ENCODE assay signal across 35 cellular contexts in the genomic region with DNA sequence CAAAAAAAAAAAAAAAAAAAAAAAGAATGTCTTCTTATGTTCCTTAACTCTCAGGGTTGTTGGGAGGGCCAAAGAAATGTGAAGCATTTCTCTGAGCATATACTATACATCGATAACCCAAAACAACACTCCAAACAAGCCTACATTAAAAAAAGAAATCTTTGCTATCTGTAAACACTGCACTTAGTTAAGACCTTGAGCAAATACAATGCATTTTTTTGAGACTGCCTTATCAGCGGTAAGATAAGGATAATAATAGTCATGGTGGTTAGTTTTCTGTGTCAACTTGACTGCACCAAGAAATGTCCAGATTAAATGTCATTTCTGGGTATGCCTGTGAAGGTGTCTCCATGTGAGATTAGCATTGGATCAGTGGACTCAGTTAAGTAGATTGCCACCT.
"Had no signal": no experiment of that assay in that cellular context is flagged by ENCODE, and none has a peak within 500 bp of the region (broad histone marks: within the 10 kb centered on the region; RNA-seq: fewer than 3 reads in every experiment).

No MANE protein-coding gene starts in this region.

- H3K4me1 ChIP-seq: adrenal gland, body of pancreas, breast epithelium had no signal

- H3K9me3 Mint-ChIP-seq: activated CD4-positive, alpha-beta T cell treated with anti-CD3 and anti-CD28 coated beads, Interleukin-2, amount 10 ng/mL, durations not matched to agents 24 days and 14 days; activated naive CD8-positive, alpha-beta T cell treated with anti-CD3 and anti-CD28 coated beads for 36 hours; activated T-cell treated with anti-CD3 and anti-CD28 coated beads, Interleukin-2, amount 50 U/mL, for 4 hours; activated T-cell treated with anti-CD3 and anti-CD28 coated beads, Interleukin-2, amount 50 U/mL, for 72 hours; activated T-helper 17 cell treated with anti-CD3 and anti-CD28 coated beads, Interleukin-2, amount 50 U/mL, for 72 hours; T-helper 1 cell treated with Interleukin-12 subunit alpha and Interleukin-12 subunit beta and Interleukin-4 antibody, amounts not matched to agents 30 μg/mL and 1 μg/mL, for 36 hours had no signal

- H3K36me3 Mint-ChIP-seq: activated CD4-positive, alpha-beta memory T cell treated with anti-CD3 and anti-CD28 coated beads for 36 hours; activated naive CD4-positive, alpha-beta T cell treated with anti-CD3 and anti-CD28 coated beads, Interleukin-2, amount 50 U/mL, for 72 hours had no signal

- H3K27ac Mint-ChIP-seq: activated B cell treated with CpG ODN at 0.5 μM for 24 hours; activated CD4-positive, alpha-beta memory T cell treated with anti-CD3 and anti-CD28 coated beads for 36 hours; activated CD4-positive, alpha-beta T cell treated with anti-CD3 and anti-CD28 coated beads, Interleukin-2, amount 10 ng/mL, durations not matched to agents 24 days and 14 days; activated CD8-positive, alpha-beta T cell treated with anti-CD3 and anti-CD28 coated beads for 36 hours; activated naive CD4-positive, alpha-beta T cell treated with anti-CD3 and anti-CD28 coated beads for 36 hours; activated naive CD4-positive, alpha-beta T cell treated with anti-CD3 and anti-CD28 coated beads, Interleukin-2, amount 50 U/mL, for 72 hours; activated naive CD8-positive, alpha-beta T cell treated with anti-CD3 and anti-CD28 coated beads for 36 hours; activated T-cell treated with anti-CD3 and anti-CD28 coated beads, Interleukin-2, amount 50 U/mL, for 72 hours; activated T-helper 1 cell treated with anti-CD3 and anti-CD28 coated beads, Interleukin-12 subunit alpha, Interleukin-12 subunit beta, Interleukin-2, Interleukin-4 antibody, amounts not matched to agents 30 ng/mL and 10 ng/mL and 1 ng/mL, durations not matched to agents 14 hours and 24 hours and 36 hours; activated T-helper 17 cell treated with anti-CD3 and anti-CD28 coated beads, Interleukin-2, amount 50 U/mL, for 72 hours; T-helper 1 cell treated with Interleukin-12 subunit alpha and Interleukin-12 subunit beta and Interleukin-4 antibody, amounts not matched to agents 30 μg/mL and 1 μg/mL, for 36 hours; T-helper 2 cell treated with Interferon-gamma antibody and Interleukin-4, amounts not matched to agents 5 μg/mL and 100 μg/mL, for 36 hours had no signal

- H3K36me3 ChIP-seq: adrenal gland, brain microvascular endothelial cell, breast epithelium had no signal

- H3K4me3 Mint-ChIP-seq: activated B cell treated with CpG ODN at 0.5 μM for 24 hours; activated CD4-positive, alpha-beta memory T cell treated with anti-CD3 and anti-CD28 coated beads for 36 hours; activated CD4-positive, alpha-beta T cell treated with anti-CD3 and anti-CD28 coated beads, Interleukin-2, amount 10 ng/mL, durations not matched to agents 24 days and 14 days; activated CD8-positive, alpha-beta T cell treated with anti-CD3 and anti-CD28 coated beads for 36 hours; activated naive CD4-positive, alpha-beta T cell treated with anti-CD3 and anti-CD28 coated beads for 36 hours; activated naive CD8-positive, alpha-beta T cell treated with anti-CD3 and anti-CD28 coated beads for 36 hours; activated T-cell treated with anti-CD3 and anti-CD28 coated beads, Interleukin-2, amount 50 U/mL, for 4 hours; activated T-cell treated with anti-CD3 and anti-CD28 coated beads, Interleukin-2, amount 50 U/mL, for 72 hours; activated T-helper 1 cell treated with anti-CD3 and anti-CD28 coated beads, Interleukin-12 subunit alpha, Interleukin-12 subunit beta, Interleukin-2, Interleukin-4 antibody, amounts not matched to agents 30 ng/mL and 10 ng/mL and 1 ng/mL, durations not matched to agents 14 hours and 24 hours and 36 hours; activated T-helper 17 cell treated with anti-CD3 and anti-CD28 coated beads, Interleukin-2, amount 50 U/mL, for 72 hours; T-helper 1 cell treated with Interleukin-12 subunit alpha and Interleukin-12 subunit beta and Interleukin-4 antibody, amounts not matched to agents 30 μg/mL and 1 μg/mL, for 36 hours; T-helper 2 cell treated with Interferon-gamma antibody and Interleukin-4, amounts not matched to agents 5 μg/mL and 100 μg/mL, for 36 hours had no signal

- H3K4me3 ChIP-seq: adrenal gland, body of pancreas, breast epithelium had no signal

- H3K9me3 ChIP-seq: adrenal gland, body of pancreas, breast epithelium had no signal

- DNase-seq: activated B cell treated with CpG ODN at 0.5 μM for 24 hours; activated CD4-positive, alpha-beta memory T cell treated with anti-CD3 and anti-CD28 coated beads for 36 hours; activated CD4-positive, alpha-beta T cell treated with anti-CD3 and anti-CD28 coated beads for 4 hours; activated CD4-positive, alpha-beta T cell treated with anti-CD3 and anti-CD28 coated beads, Interleukin-2, amount 10 ng/mL, durations not matched to agents 24 days and 14 days; activated CD4-positive, alpha-beta T cell treated with anti-CD3 and anti-CD28 coated beads, Interleukin-2, amount 50 U/mL, for 1 hour; activated CD4-positive, alpha-beta T cell treated with anti-CD3 and anti-CD28 coated beads, Interleukin-2, amount 50 U/mL, for 4 hours; activated CD4-positive, CD25-positive, alpha-beta regulatory T cell treated with anti-CD3 and anti-CD28 coated beads, Interleukin-2, amount 50 U/mL, for 72 hours; activated CD8-positive, alpha-beta memory T cell treated with anti-CD3 and anti-CD28 coated beads, Interleukin-2, amount 50 U/mL, for 4 hours; activated CD8-positive, alpha-beta T cell treated with anti-CD3 and anti-CD28 coated beads for 36 hours; activated effector memory CD4-positive, alpha-beta T cell treated with anti-CD3 and anti-CD28 coated beads, Interleukin-2, amount 50 U/mL, for 16 hours; activated gamma-delta T cell treated with Interleukin-2 at 50 U/mL for 16 hours; activated naive CD4-positive, alpha-beta T cell; activated naive CD4-positive, alpha-beta T cell treated with anti-CD3 and anti-CD28 coated beads for 36 hours; activated naive CD4-positive, alpha-beta T cell treated with anti-CD3 and anti-CD28 coated beads, Interleukin-2, amount 50 U/mL, for 16 hours; activated naive CD8-positive, alpha-beta T cell treated with anti-CD3 and anti-CD28 coated beads for 36 hours; activated T-cell treated with anti-CD3 and anti-CD28 coated beads for 4 hours; activated T-cell treated with anti-CD3 and anti-CD28 coated beads, Interleukin-2, amount 50 U/mL, for 1 hour; activated T-cell treated with anti-CD3 and anti-CD28 coated beads, Interleukin-2, amount 50 U/mL, for 4 hours; activated T-cell treated with anti-CD3 and anti-CD28 coated beads, Interleukin-2, amount 50 U/mL, for 72 hours; adrenal gland; amniotic stem cell; aorta; body of pancreas; brain microvascular endothelial cell; central memory CD4-positive, alpha-beta T cell; T-helper 1 cell; T-helper 2 cell; T-helper 9 cell had no signal

- H3K27me3 Mint-ChIP-seq: activated B cell treated with CpG ODN at 0.5 μM for 24 hours; activated CD4-positive, alpha-beta memory T cell treated with anti-CD3 and anti-CD28 coated beads for 36 hours; activated CD4-positive, alpha-beta T cell treated with anti-CD3 and anti-CD28 coated beads, Interleukin-2, amount 10 ng/mL, durations not matched to agents 24 days and 14 days; activated CD8-positive, alpha-beta T cell treated with anti-CD3 and anti-CD28 coated beads for 36 hours; activated naive CD8-positive, alpha-beta T cell treated with anti-CD3 and anti-CD28 coated beads for 36 hours; activated T-helper 17 cell treated with anti-CD3 and anti-CD28 coated beads, Interleukin-2, amount 50 U/mL, for 72 hours had no signal

- H3K27me3 ChIP-seq: adrenal gland, body of pancreas, brain microvascular endothelial cell, breast epithelium had no signal

- H3K27ac ChIP-seq: adrenal gland, body of pancreas, brain microvascular endothelial cell, breast epithelium, VCaP had no signal

- H3K4me1 Mint-ChIP-seq: activated B cell treated with CpG ODN at 0.5 μM for 24 hours; activated CD4-positive, alpha-beta T cell treated with anti-CD3 and anti-CD28 coated beads, Interleukin-2, amount 10 ng/mL, durations not matched to agents 24 days and 14 days; activated naive CD8-positive, alpha-beta T cell treated with anti-CD3 and anti-CD28 coated beads for 36 hours; activated T-helper 17 cell treated with anti-CD3 and anti-CD28 coated beads, Interleukin-2, amount 50 U/mL, for 72 hours had no signal
